23 cellular contexts compared by ENCODE assay signal in genomic region chr10:75977146-75977545, GRCh38.
"Had no signal": no experiment of that assay in that cellular context is flagged by ENCODE, and none has a peak within 500 bp of the region (broad histone marks: within the 10 kb centered on the region; RNA-seq: fewer than 3 reads in every experiment).

No MANE protein-coding gene starts in this region.

- H3K36me3 Mint-ChIP-seq: activated naive CD8-positive, alpha-beta T cell treated with anti-CD3 and anti-CD28 coated beads for 36 hours; natural killer cell had no signal

- H3K27me3 ChIP-seq: esophagus muscularis mucosa, pancreas, right lobe of liver, suprapubic skin, transverse colon had no signal

- H3K4me1 Mint-ChIP-seq: activated B cell treated with CpG ODN at 0.5 μM for 24 hours; activated CD4-positive, alpha-beta memory T cell treated with anti-CD3 and anti-CD28 coated beads, Interleukin-2, amount 10 ng/mL, durations not matched to agents 7 days and 5 days; activated naive CD8-positive, alpha-beta T cell treated with anti-CD3 and anti-CD28 coated beads for 36 hours; activated T-helper 17 cell treated with anti-CD3 and anti-CD28 coated beads, Interleukin-2, amount 50 U/mL, for 72 hours; natural killer cell had no signal

- H3K4me1 ChIP-seq: pancreas, right lobe of liver had no signal

- H3K27ac ChIP-seq: esophagus muscularis mucosa, foreskin keratinocyte, lower lobe of right lung, pancreas, right lobe of liver, suprapubic skin, transverse colon had no signal

- H3K9me3 Mint-ChIP-seq: activated B cell treated with CpG ODN at 0.5 μM for 24 hours; activated CD4-positive, alpha-beta memory T cell treated with anti-CD3 and anti-CD28 coated beads, Interleukin-2, amount 10 ng/mL, durations not matched to agents 7 days and 5 days; activated naive CD8-positive, alpha-beta T cell treated with anti-CD3 and anti-CD28 coated beads for 36 hours; activated T-helper 17 cell treated with anti-CD3 and anti-CD28 coated beads, Interleukin-2, amount 50 U/mL, for 72 hours; natural killer cell; stimulated activated naive CD8-positive, alpha-beta T cell treated with anti-CD3 and anti-CD28 coated beads, Interleukin-15, Interleukin-2, amounts not matched to agents 100 ng/mL and 50 ng/mL, for 24 hours had no signal

- H3K36me3 ChIP-seq: esophagus muscularis mucosa, lower lobe of right lung, pancreas, right lobe of liver, suprapubic skin, transverse colon had no signal

- ATAC-seq: activated T-helper 17 cell treated with anti-CD3 and anti-CD28 coated beads, Interleukin-2, amount 50 U/mL, for 72 hours; foreskin keratinocyte; lower lobe of right lung; natural killer cell; pancreas; right lobe of liver had no signal

- H3K9me3 ChIP-seq: esophagus muscularis mucosa, lower lobe of right lung, pancreas, right lobe of liver, suprapubic skin, transverse colon had no signal

- H3K27me3 Mint-ChIP-seq: activated B cell treated with CpG ODN at 0.5 μM for 24 hours; activated CD4-positive, alpha-beta memory T cell treated with anti-CD3 and anti-CD28 coated beads, Interleukin-2, amount 10 ng/mL, durations not matched to agents 7 days and 5 days; activated T-helper 17 cell treated with anti-CD3 and anti-CD28 coated beads, Interleukin-2, amount 50 U/mL, for 72 hours had no signal

- H3K27ac Mint-ChIP-seq: activated B cell treated with CpG ODN at 0.5 μM for 24 hours; activated CD4-positive, alpha-beta memory T cell treated with anti-CD3 and anti-CD28 coated beads, Interleukin-2, amount 10 ng/mL, durations not matched to agents 7 days and 5 days; activated naive CD8-positive, alpha-beta T cell treated with anti-CD3 and anti-CD28 coated beads for 36 hours; activated T-helper 17 cell treated with anti-CD3 and anti-CD28 coated beads, Interleukin-2, amount 50 U/mL, for 72 hours; natural killer cell; stimulated activated naive CD8-positive, alpha-beta T cell treated with anti-CD3 and anti-CD28 coated beads, Interleukin-15, Interleukin-2, amounts not matched to agents 100 ng/mL and 50 ng/mL, for 24 hours had no signal

- H3K4me3 Mint-ChIP-seq: activated B cell treated with CpG ODN at 0.5 μM for 24 hours; activated CD4-positive, alpha-beta memory T cell treated with anti-CD3 and anti-CD28 coated beads, Interleukin-2, amount 10 ng/mL, durations not matched to agents 7 days and 5 days; activated naive CD8-positive, alpha-beta T cell treated with anti-CD3 and anti-CD28 coated beads for 36 hours; activated T-helper 17 cell treated with anti-CD3 and anti-CD28 coated beads, Interleukin-2, amount 50 U/mL, for 72 hours; natural killer cell; stimulated activated naive CD8-positive, alpha-beta T cell treated with anti-CD3 and anti-CD28 coated beads, Interleukin-15, Interleukin-2, amounts not matched to agents 100 ng/mL and 50 ng/mL, for 24 hours had no signal

- H3K4me3 ChIP-seq: esophagus muscularis mucosa, lower lobe of right lung, pancreas, right lobe of liver, suprapubic skin, transverse colon had no signal

- DNase-seq: activated B cell treated with CpG ODN at 0.5 μM for 24 hours; activated CD4-positive, alpha-beta memory T cell treated with anti-CD3 and anti-CD28 coated beads, Interleukin-2, amount 10 ng/mL, durations not matched to agents 7 days and 5 days; activated CD4-positive, alpha-beta T cell treated with anti-CD3 and anti-CD28 coated beads for 4 hours; activated naive CD4-positive, alpha-beta T cell; activated naive CD8-positive, alpha-beta T cell treated with anti-CD3 and anti-CD28 coated beads for 36 hours; activated T-cell treated with anti-CD3 and anti-CD28 coated beads, Interleukin-2, amount 50 U/mL, for 1 hour; amniotic stem cell; effector CD4-positive, alpha-beta T cell; foreskin keratinocyte; glutamatergic neuron; islet precursor cell; lower lobe of right lung; natural killer cell; pancreas; right lobe of liver; small intestine; stimulated activated CD4-positive, alpha-beta T cell treated with anti-CD3 and anti-CD28 coated beads, Interleukin-15, amount 100 ng/mL, for 24 hours; stimulated activated CD4-positive, alpha-beta T cell treated with anti-CD3 and anti-CD28 coated beads, Interleukin-2, amount 100 ng/mL, for 48 hours; transverse colon had no signal
